Comparison of ENCODE assay signal across 8 cellular contexts in genomic region chrX:136162827-136163427, GRCh38. TPM values are rescaled to one million over a fixed set of nuclear protein-coding genes. Genes with fewer than 3 reads are reported as not detected.
DNase-seq lines count a peak whose midpoint lies in the region; ATAC-seq, FAIRE-seq and TF ChIP-seq lines count a peak whose summit lies in the region.

No MANE protein-coding gene starts in this region.

- H3K36me3 ChIP-seq in DND-41 (ENCODE audit: insufficient read depth, low read length): no peaks in the 10 kb centered on the region
- H3K36me3 ChIP-seq in rectal smooth muscle tissue (ENCODE audit: control insufficient read depth, insufficient read depth, low read length): no peaks in the 10 kb centered on the region

- peaks cover 2% of the 10 kb centered on the region for H3K4me1 Mint-ChIP-seq in activated T-cell treated with anti-CD3 and anti-CD28 coated beads, Interleukin-2, amount 50 U/mL, for 4 hours (ENCODE audit: low read depth)

- DNase-seq in DND-41: peak; percentile 65
- DNase-seq in H54 (ENCODE audit: insufficient read length, low spot score): peak; percentile 49
- DNase-seq in NCI-H82 (lab: John Stamatoyannopoulos, UW): peak; percentile 86
- DNase-seq in activated T-cell treated with anti-CD3 and anti-CD28 coated beads, Interleukin-2, amount 50 U/mL, for 4 hours: peak; percentile 31
- peak; percentile 19 for DNase-seq in germinal center (ENCODE audit: low spot score)
- DNase-seq in NCI-H2029 (lab: John Stamatoyannopoulos, UW): no peak
- no peak for DNase-seq in NCI-H774 (lab: John Stamatoyannopoulos, UW)

- H3K27ac ChIP-seq in DND-41 (ENCODE audit: low read length): no peak overlapping the region
- peak overlapping the region; percentile 16 for H3K27ac ChIP-seq in rectal smooth muscle tissue (ENCODE audit: low read depth, low read length)

- no peaks in the 10 kb centered on the region for H3K4me1 ChIP-seq in DND-41 (ENCODE audit: insufficient read depth, low read length)
- H3K4me1 ChIP-seq in rectal smooth muscle tissue (ENCODE audit: control insufficient read depth, insufficient read depth, low read length): peaks cover 23% of the 10 kb centered on the region

- FAIRE-seq in H54 (lab: Jason Lieb, UNC): peak; percentile 89

- no peaks in the 10 kb centered on the region for H4K20me1 ChIP-seq in DND-41 (ENCODE audit: insufficient read depth, low read length)

- H3K27me3 ChIP-seq in DND-41 (ENCODE audit: insufficient read depth, low read length, poor library complexity): no peaks in the 10 kb centered on the region
- H3K27me3 ChIP-seq in rectal smooth muscle tissue (ENCODE audit: control insufficient read depth, insufficient read depth, low read length): peaks cover 3% of the 10 kb centered on the region

- peak; percentile 83 for TF ChIP-seq CTCF in DND-41 (IDR thresholded peaks at IDR 0.05; ENCODE audit: borderline replicate concordance, extremely low read depth, low read length, poor library complexity, severe bottlenecking)

- H2AFZ ChIP-seq in DND-41 (ENCODE audit: low read depth, low read length): no peak overlapping the region

- no peak overlapping the region for H3K4me3 ChIP-seq in DND-41 (ENCODE audit: low read depth in 1 of 2, low read length in 2 of 2)
- no peak overlapping the region for H3K4me3 ChIP-seq in rectal smooth muscle tissue (ENCODE audit: low read length)

- no peak overlapping the region for H3K4me2 ChIP-seq in DND-41 (ENCODE audit: insufficient read depth, low read length)

- no peak for TF ChIP-seq POLR2A in H54 (IDR thresholded peaks at IDR 0.05; ENCODE audit: low read depth, low read length)

- H3K36me3 Mint-ChIP-seq in activated T-cell treated with anti-CD3 and anti-CD28 coated beads, Interleukin-2, amount 50 U/mL, for 4 hours (ENCODE audit: insufficient read depth): no peaks in the 10 kb centered on the region

- H3K27me3 Mint-ChIP-seq in activated T-cell treated with anti-CD3 and anti-CD28 coated beads, Interleukin-2, amount 50 U/mL, for 4 hours (ENCODE audit: low read depth): no peaks in the 10 kb centered on the region

- no peak overlapping the region for H3K4me3 Mint-ChIP-seq in activated T-cell treated with anti-CD3 and anti-CD28 coated beads, Interleukin-2, amount 50 U/mL, for 4 hours

- H3K9ac ChIP-seq in DND-41 (ENCODE audit: low read depth, low read length) (no peak overlapping the region), rectal smooth muscle tissue (ENCODE audit: low read length) (no peak overlapping the region)

- H3K9me3 ChIP-seq in DND-41 (ENCODE audit: insufficient read depth, low read length, severe bottlenecking): no peaks in the 10 kb centered on the region

- no peaks in the 10 kb centered on the region for H3K9me3 Mint-ChIP-seq in activated T-cell treated with anti-CD3 and anti-CD28 coated beads, Interleukin-2, amount 50 U/mL, for 4 hours

- ATAC-seq in DND-41 (ENCODE audit: insufficient read depth, low read depth): peak; percentile 97
- peak; percentile 55 to 58 for ATAC-seq in activated T-cell treated with anti-CD3 and anti-CD28 coated beads, Interleukin-2, amount 50 U/mL, for 4 hours

- no peaks in the 10 kb centered on the region for H3K79me2 ChIP-seq in DND-41 (ENCODE audit: insufficient read depth, low read length)

RNA-seq across cellular contexts. Expression of gene FHL1, which starts 15.6 kb away (rescaled TPM):
- total RNA-seq in activated T-cell treated with anti-CD3 and anti-CD28 coated beads, Interleukin-2, amount 50 U/mL, for 4 hours: 10 to 100 TPM in 1 of 3 donors, 1 to 10 TPM in 2; 7.0 to 13.1 (median 8.8) TPM

Comparison
In these comparisons a context has a peak if more than half of its experiments do, and no peak if none do; other contexts are left out.
1. DNase-seq: peak in DND-41 (single experiment), H54 (single experiment), NCI-H82 (single experiment), activated T-cell treated with anti-CD3 and anti-CD28 coated beads, Interleukin-2, amount 50 U/mL, for 4 hours (single experiment) and germinal center (single experiment); none in NCI-H2029 (single experiment) and NCI-H774 (single experiment).